11 cellular contexts compared by ENCODE assay signal in genomic region chr10:97331304-97331703, GRCh38. TPM values are rescaled to one million over a fixed set of nuclear protein-coding genes. Genes with fewer than 3 reads are reported as not detected.
A peak's percentile ranks its signal among the peaks of the same experiment; 100 is the strongest.
DNase-seq lines count a peak whose midpoint lies in the region; ATAC-seq, FAIRE-seq and TF ChIP-seq lines count a peak whose summit lies in the region.
"Had no signal": no experiment of that assay in that cellular context is flagged by ENCODE, and none has a peak within 500 bp of the region (broad histone marks: within the 10 kb centered on the region; RNA-seq: fewer than 3 reads in every experiment).

No MANE protein-coding gene starts in this region.

- H3K9me3 ChIP-seq in HUES6 (ENCODE audit: control insufficient read depth, insufficient read depth, low read depth, low read length) (no peaks in the 10 kb centered on the region), colonic mucosa (no peaks in the 10 kb centered on the region)

- peak overlapping the region; percentile 96 for H3K27ac ChIP-seq in C4-2B
- H3K27ac ChIP-seq in HUES6 (ENCODE audit: low read depth, low read length) = no peak overlapping the region
- no peak overlapping the region for H3K27ac ChIP-seq in colonic mucosa

- H3K27me3 ChIP-seq in HUES6 (ENCODE audit: control insufficient read depth, insufficient read depth, low read length) = no peaks in the 10 kb centered on the region
- no peaks in the 10 kb centered on the region for H3K27me3 ChIP-seq in colonic mucosa

- peaks cover 49% of the 10 kb centered on the region for H3K4me1 Mint-ChIP-seq in nephron

- no peak for FAIRE-seq in HTR-8/SVneo (lab: Jason Lieb, UNC)

- H3K9me3 Mint-ChIP-seq in nephron = no peaks in the 10 kb centered on the region

- H3K4me3 Mint-ChIP-seq in nephron = peak overlapping the region; percentile 69 to 91 (median 85)

- no peak for ATAC-seq in GM21381 (IDR thresholded peaks at IDR 0.05; ENCODE audit: unreplicated experiment)

- H3K4me3 ChIP-seq in HUES6 (ENCODE audit: low read depth, low read length) (peak overlapping the region; percentile 74), colonic mucosa (peak overlapping the region; percentile 73)

- H3K27ac Mint-ChIP-seq in nephron = peak overlapping the region in 2 of 3 experiments; percentile 70 to 75

- H3K4me1 ChIP-seq in HUES6 (ENCODE audit: control insufficient read depth, insufficient read depth, low read length) (peaks cover 37% of the 10 kb centered on the region), colonic mucosa (peaks cover 12% of the 10 kb centered on the region)

- in situ Hi-C loops in ACHN (cut with HindIII; ENCODE audit: low pct_ligation_motif_present, low pct_unique_long_range_greater_than_20kb, low sequenced_read_pairs) = no loop called here

- H3K9ac ChIP-seq in HUES6 (ENCODE audit: low read length) (peak overlapping the region; percentile 100), colonic mucosa (ENCODE audit: low read depth in 2 of 2, low read length in 2 of 2) (peak overlapping the region in 1 of 2 donors; percentile 99)

- peaks cover 21% of the 10 kb centered on the region for H3K27me3 Mint-ChIP-seq in nephron (ENCODE audit: low read depth)

- TF ChIP-seq CTCF in C4-2B (conservative IDR thresholded peaks at IDR 0.05) = no peak
- no peak for TF ChIP-seq CTCF in colonic mucosa (IDR thresholded peaks at IDR 0.05)
- TF ChIP-seq CTCF in nephron (IDR thresholded peaks at IDR 0.05; ENCODE audit: unreplicated experiment in 3 of 3) = no peak

- intact Hi-C loops in colonic mucosa (cut with DNase I) = loop anchor here (5.0 kb wide), 2 partner anchors 39 to 54 kb away; partner anchors contain the start of gene ARHGAP19

- peaks cover 14% of the 10 kb centered on the region for H3K36me3 Mint-ChIP-seq in nephron (ENCODE audit: low read depth)

- no peak for DNase-seq in colonic mucosa
- DNase-seq in HTR-8/SVneo (ENCODE audit: insufficient read length, low spot score) = no peak
- DNase-seq in HPDE6-E6E7 (ENCODE audit: extremely low spot score) = no peak
- DNase-seq in ACHN = no peak
- DNase-seq: activated gamma-delta T cell, NCI-H748 treated with DMSO at 0.1 percent for 48 hours, T1000 had no signal

- H3K36me3 ChIP-seq in HUES6 (ENCODE audit: control insufficient read depth, insufficient read depth, low read length) = peaks cover 28% of the 10 kb centered on the region
- no peaks in the 10 kb centered on the region for H3K36me3 ChIP-seq in colonic mucosa

RNA-seq across cellular contexts. Expression of gene FRAT2, which starts 3.2 kb away (rescaled TPM):
- total RNA-seq in colonic mucosa = 10 to 100 TPM; 34.3 to 53.1 TPM

RNA-seq across cellular contexts. Expression of gene FRAT1, which starts 12.2 kb away (rescaled TPM):
- total RNA-seq in colonic mucosa = 1 to 10 TPM; 5.0 to 6.1 TPM

RNA-seq across cellular contexts. Expression of gene ARHGAP19, which starts 38.9 kb away (rescaled TPM):
- 1 to 10 TPM; 8.0 to 9.8 TPM for total RNA-seq in colonic mucosa
